13 cellular contexts compared by ENCODE assay signal in genomic region chr7:76394962-76395361, GRCh38. TPM values are rescaled to one million over a fixed set of nuclear protein-coding genes. Genes with fewer than 3 reads are reported as not detected.
DNase-seq lines count a peak whose midpoint lies in the region; ATAC-seq and TF ChIP-seq lines count a peak whose summit lies in the region.
"Had no signal": no experiment of that assay in that cellular context is flagged by ENCODE, and none has a peak within 500 bp of the region (broad histone marks: within the 10 kb centered on the region; RNA-seq: fewer than 3 reads in every experiment).

No MANE protein-coding gene starts in this region.

- peak overlapping the region; percentile 49 for H2AFZ ChIP-seq in mammary epithelial cell (ENCODE audit: low read depth, low read length)

- H3K27me3 ChIP-seq in CD8-positive, alpha-beta T cell (ENCODE audit: insufficient read depth, low read length): no peaks in the 10 kb centered on the region
- H3K27me3 ChIP-seq in mammary epithelial cell (ENCODE audit: insufficient read depth, low read length): no peaks in the 10 kb centered on the region
- H3K27me3 ChIP-seq: cardiac muscle cell, thyroid gland had no signal

- no peaks in the 10 kb centered on the region for H3K9me3 Mint-ChIP-seq in CD8-positive, alpha-beta T cell
- H3K9me3 Mint-ChIP-seq in neural crest cell: no peaks in the 10 kb centered on the region
- H3K9me3 Mint-ChIP-seq: CD4-positive, alpha-beta memory T cell had no signal

- TF ChIP-seq CTCF in CD8-positive, alpha-beta T cell (IDR thresholded peaks at IDR 0.05): no peak
- TF ChIP-seq CTCF in mammary epithelial cell (conservative IDR thresholded peaks at IDR 0.05 in 1 of 2, IDR thresholded peaks at IDR 0.05 in 1 of 2; ENCODE audit: extremely low read depth in 1 of 2, insufficient read depth in 1 of 2, low read depth in 1 of 2, low read length in 2 of 2) (no peak), neural crest cell (conservative IDR thresholded peaks at IDR 0.05) (no peak)

- peak overlapping the region; percentile 41 for H3K27ac Mint-ChIP-seq in CD8-positive, alpha-beta T cell
- H3K27ac Mint-ChIP-seq in neural crest cell (ENCODE audit: unreplicated experiment): no peak overlapping the region

- dilution Hi-C loops in mammary epithelial cell (cut with HindIII; ENCODE audit: low sequenced_read_pairs): no loop called here

- ATAC-seq in CD8-positive, alpha-beta T cell: no peak
- no peak for ATAC-seq in GM19328 (IDR thresholded peaks at IDR 0.05; ENCODE audit: unreplicated experiment)
- ATAC-seq: SK-N-SH treated with all-trans-retinoic acid at 6 μM for 48 hours had no signal

- CTCF ChIA-PET in CD8-positive, alpha-beta T cell (lab: Charles Lee): no interaction called here
- CTCF ChIA-PET in mammary epithelial cell (lab: Charles Lee; ENCODE audit: low non-redundant PET): no interaction called here

- H3K27me3 Mint-ChIP-seq in CD8-positive, alpha-beta T cell (ENCODE audit: low read depth): no peaks in the 10 kb centered on the region
- no peaks in the 10 kb centered on the region for H3K27me3 Mint-ChIP-seq in neural crest cell (ENCODE audit: low read depth)
- H3K27me3 Mint-ChIP-seq: CD4-positive, alpha-beta memory T cell had no signal

- intact Hi-C loops in CD8-positive, alpha-beta T cell (cut with DNase I, micrococcal nuclease): no loop called here
- intact Hi-C loops in mammary epithelial cell (cut with micrococcal nuclease): no loop called here

- H3K9me3 ChIP-seq in CD8-positive, alpha-beta T cell (ENCODE audit: low read length): no peaks in the 10 kb centered on the region
- no peaks in the 10 kb centered on the region for H3K9me3 ChIP-seq in mammary epithelial cell (replicated peaks; ENCODE audit: insufficient read depth, low read length)
- H3K9me3 ChIP-seq: thyroid gland had no signal

- H4K20me1 ChIP-seq in mammary epithelial cell (ENCODE audit: insufficient read depth, low read length): no peaks in the 10 kb centered on the region

- H3K36me3 Mint-ChIP-seq in CD8-positive, alpha-beta T cell: no peaks in the 10 kb centered on the region
- no peaks in the 10 kb centered on the region for H3K36me3 Mint-ChIP-seq in neural crest cell (ENCODE audit: low read depth)
- H3K36me3 Mint-ChIP-seq: CD4-positive, alpha-beta memory T cell had no signal

- H3K9ac ChIP-seq in mammary epithelial cell (ENCODE audit: insufficient read depth, low read length): no peak overlapping the region

- no peak overlapping the region for H3K27ac ChIP-seq in CD8-positive, alpha-beta T cell (ENCODE audit: low read depth, low read length)
- no peak overlapping the region for H3K27ac ChIP-seq in mammary epithelial cell (ENCODE audit: insufficient read depth, low read depth, low read length)
- H3K27ac ChIP-seq: cardiac muscle cell, thyroid gland had no signal

- no peak overlapping the region for H3K4me3 ChIP-seq in CD8-positive, alpha-beta T cell (ENCODE audit: low read depth, low read length)
- no peak overlapping the region for H3K4me3 ChIP-seq in mammary epithelial cell (replicated peaks in 1 of 3; ENCODE audit: insufficient read depth in 1 of 3, low read depth in 2 of 3, low read length in 3 of 3)
- H3K4me3 ChIP-seq: cardiac muscle cell, thyroid gland had no signal

- WGBS in mammary epithelial cell (ENCODE audit: low coverage, missing lambda C conversion rate): 79% methylated on average over 8 of the region's 9 CpGs

- no peak for TF ChIP-seq POLR2A in erythroblast (IDR thresholded peaks at IDR 0.05; ENCODE audit: low read length)

- H3K79me2 ChIP-seq in mammary epithelial cell (ENCODE audit: insufficient read depth, low read length): no peaks in the 10 kb centered on the region

- H3K4me2 ChIP-seq in mammary epithelial cell (ENCODE audit: insufficient read depth, low read depth, low read length): no peak overlapping the region

- in situ Hi-C loops in mammary epithelial cell (cut with MboI; ENCODE audit: low sequenced_read_pairs in 2 of 2): no loop called here

- no TSS peak for BruUV-seq in mammary epithelial cell (replicated peaks; lab: Mats Ljungman, UMichigan)

- H3K36me3 ChIP-seq in CD8-positive, alpha-beta T cell (ENCODE audit: insufficient read depth, low read length): no peaks in the 10 kb centered on the region
- no peaks in the 10 kb centered on the region for H3K36me3 ChIP-seq in mammary epithelial cell (ENCODE audit: insufficient read depth, low read length)
- H3K36me3 ChIP-seq: cardiac muscle cell, thyroid gland had no signal

- no peak for DNase-seq in CD8-positive, alpha-beta T cell
- DNase-seq in NCI-H524 treated with DMSO at 0.1 percent for 48 hours (lab: John Stamatoyannopoulos, UW) (peak; percentile 5), mammary epithelial cell (no peak), neural crest cell (ENCODE audit: low read depth, low spot score) (no peak), erythroblast (lab: John Stamatoyannopoulos, UW) (no peak), putamen (ENCODE audit: low spot score) (no peak)
- DNase-seq: activated CD4-positive, CD25-positive, alpha-beta regulatory T cell; activated naive CD4-positive, alpha-beta T cell treated with Interleukin-2 at 50 U/mL for 16 hours; CD4-positive, alpha-beta memory T cell; thyroid gland had no signal

- H3K4me1 Mint-ChIP-seq in CD8-positive, alpha-beta T cell (ENCODE audit: low read depth): peaks cover 20% of the 10 kb centered on the region
- H3K4me1 Mint-ChIP-seq in neural crest cell: peaks cover 11% of the 10 kb centered on the region

- POLR2A ChIA-PET in CD8-positive, alpha-beta T cell (lab: Charles Lee): no interaction called here

- no peak overlapping the region for H3K4me3 Mint-ChIP-seq in CD8-positive, alpha-beta T cell
- H3K4me3 Mint-ChIP-seq in neural crest cell: peak overlapping the region; percentile 64

- peaks cover 20% of the 10 kb centered on the region for H3K4me1 ChIP-seq in CD8-positive, alpha-beta T cell (ENCODE audit: insufficient read depth, low read length)
- H3K4me1 ChIP-seq in mammary epithelial cell (ENCODE audit: insufficient read depth, low read length): peaks cover 17% of the 10 kb centered on the region

RNA-seq across cellular contexts. Expression of gene SSC4D, which starts 14.5 kb away (rescaled TPM):
- not detected for total RNA-seq in CD8-positive, alpha-beta T cell
- total RNA-seq in mammary epithelial cell (1 to 10 TPM in 1 of 2 donors, under 1 TPM in 1; 0.42 to 1.3 TPM), neural crest cell (1.0 and 1.1 TPM in 2 replicates)
- polyA plus RNA-seq in mammary epithelial cell: 0.93 TPM
- not detected for polyA minus RNA-seq in mammary epithelial cell
- total RNA-seq: CD4-positive, alpha-beta memory T cell had no signal

RNA-seq across cellular contexts. Expression of gene ZP3, which starts 29.8 kb away (rescaled TPM):
- total RNA-seq in CD8-positive, alpha-beta T cell: 1 to 10 TPM; 6.6 to 9.8 TPM
- total RNA-seq in mammary epithelial cell (10 to 100 TPM; 10.2 to 13.1 TPM), neural crest cell (0.49 TPM in 1 of 2 replicates, not detected in the other)
- polyA plus RNA-seq in mammary epithelial cell: 3.1 TPM
- 41.8 TPM for polyA minus RNA-seq in mammary epithelial cell

RNA-seq across cellular contexts. Expression of gene YWHAG, which starts 36.2 kb away (rescaled TPM):
- 10 to 100 TPM; 17.7 to 19.3 TPM for total RNA-seq in CD8-positive, alpha-beta T cell
- total RNA-seq in mammary epithelial cell (100 to 1,000 TPM; 155 to 227 TPM), neural crest cell (200 and 209 TPM in 2 replicates)
- 74.1 TPM for polyA plus RNA-seq in mammary epithelial cell
- polyA minus RNA-seq in mammary epithelial cell: 151 TPM
